ENCODE assay signal across 17 cellular contexts in the genomic region with DNA sequence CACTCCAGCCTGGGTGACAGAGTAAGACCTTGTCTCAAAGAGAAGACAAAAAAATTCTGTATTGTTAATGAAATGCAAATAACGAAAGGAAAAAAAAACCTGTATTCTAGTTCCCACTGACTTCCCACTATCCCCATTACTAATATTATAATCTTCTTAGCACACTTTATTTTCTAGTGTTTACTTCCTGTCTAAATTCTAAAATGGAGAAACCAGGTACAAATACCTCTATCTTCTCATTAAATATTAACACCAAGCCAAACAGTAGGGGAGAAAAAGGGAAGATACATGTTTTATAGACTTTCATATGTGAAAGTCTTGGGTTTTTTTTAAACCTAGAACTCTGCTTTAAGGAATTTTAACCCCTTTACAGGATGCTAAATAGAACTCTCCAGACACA. TPM values are rescaled to one million over a fixed set of nuclear protein-coding genes. Genes with fewer than 3 reads are reported as not detected.
DNase-seq lines count a peak whose midpoint lies in the region; ATAC-seq, FAIRE-seq and TF ChIP-seq lines count a peak whose summit lies in the region.
"Had no signal": no experiment of that assay in that cellular context is flagged by ENCODE, and none has a peak within 500 bp of the region (broad histone marks: within the 10 kb centered on the region; RNA-seq: fewer than 3 reads in every experiment).

No MANE protein-coding gene starts in this region.

- H3K4me2 ChIP-seq in PC-3 (ENCODE audit: low read length) (peak overlapping the region; percentile 88), hepatocyte (peak overlapping the region; percentile 27), trophoblast cell (ENCODE audit: low read length) (no peak overlapping the region)

- peaks cover 19% of the 10 kb centered on the region for H3K79me1 ChIP-seq in trophoblast cell (ENCODE audit: low read length)

- no peak overlapping the region for H2BK120ac ChIP-seq in trophoblast cell (ENCODE audit: insufficient read depth, low read length, poor library complexity)

- peaks cover 11% of the 10 kb centered on the region for H3F3A ChIP-seq in PC-3 (ENCODE audit: low read length, unreplicated experiment)

- peak overlapping the region; percentile 95 for H3K4ac ChIP-seq in trophoblast cell (ENCODE audit: low read depth, low read length)

- no peak overlapping the region for H3K14ac ChIP-seq in trophoblast cell (ENCODE audit: low read length)

- no peak for FAIRE-seq in RCC 7860 (lab: Jason Lieb, UNC)
- FAIRE-seq: G401.6 had no signal

- H2BK12ac ChIP-seq in trophoblast cell (ENCODE audit: low read length), result no peak overlapping the region

- 81% methylated on average over 1 of the region's 1 CpG for WGBS in hepatocyte (ENCODE audit: low lambda C conversion rate, missing lambda C conversion rate)
- no CpG with 5 or more reads among the region's 1 CpG for WGBS in trophoblast cell (ENCODE audit: extremely low coverage, insufficient coverage, insufficient read length)
- WGBS in prostate gland, result 93% methylated on average over 1 of the region's 1 CpG

- CTCF ChIA-PET in A673 (lab: Charles Lee) (no interaction called here), PC-3 (lab: Charles Lee) (no interaction called here)

- no peak overlapping the region for H3K23ac ChIP-seq in trophoblast cell (ENCODE audit: low read length)

- no peak overlapping the region for H2AK5ac ChIP-seq in trophoblast cell (ENCODE audit: low read length)

- H3K18ac ChIP-seq in trophoblast cell (ENCODE audit: low read length), result peak overlapping the region; percentile 58

- intact Hi-C loops in A673 (cut with micrococcal nuclease; ENCODE audit: unreplicated experiment) (no loop called here), PC-3 (cut with micrococcal nuclease) (loop anchor here (1.0 kb wide), 1 partner anchor 9 kb away; no protein-coding TSS in a partner anchor), prostate gland (cut with DNase I) (no loop called here)

- no peak overlapping the region for H4K12ac ChIP-seq in trophoblast cell (ENCODE audit: low read depth, low read length)

- H2AFZ ChIP-seq in PC-3 (ENCODE audit: low read length) (no peak overlapping the region), hepatocyte (no peak overlapping the region), trophoblast cell (ENCODE audit: insufficient read depth, low read length, poor library complexity) (no peak overlapping the region)

- H3K9me3 ChIP-seq in A673 (ENCODE audit: low read depth, low read length, poor library complexity, severe bottlenecking), result no peaks in the 10 kb centered on the region
- H3K9me3 ChIP-seq in PC-3 (ENCODE audit: low read length), result no peaks in the 10 kb centered on the region
- no peaks in the 10 kb centered on the region for H3K9me3 ChIP-seq in hepatocyte (ENCODE audit: low read depth)
- H3K9me3 ChIP-seq in trophoblast cell (ENCODE audit: insufficient read depth, low read depth, low read length), result no peaks in the 10 kb centered on the region
- no peaks in the 10 kb centered on the region for H3K9me3 ChIP-seq in prostate gland
- H3K9me3 ChIP-seq: MG63, SJCRH30 had no signal

- H3K9me2 ChIP-seq in PC-3 (replicated peaks; ENCODE audit: low read length) (no peaks in the 10 kb centered on the region), hepatocyte (replicated peaks; ENCODE audit: insufficient read depth) (no peaks in the 10 kb centered on the region)

- no peak for TF ChIP-seq POLR2A in prostate gland (IDR thresholded peaks at IDR 0.05)

- peak overlapping the region; percentile 49 for H2BK5ac ChIP-seq in trophoblast cell (ENCODE audit: low read depth, low read length, poor library complexity)

- peak overlapping the region; percentile 75 for H3K9ac ChIP-seq in PC-3 (ENCODE audit: low read length)
- H3K9ac ChIP-seq in trophoblast cell (ENCODE audit: low read length), result no peak overlapping the region

- H3K4me1 ChIP-seq in A673 (ENCODE audit: insufficient read depth, low read length, poor library complexity, severe bottlenecking) (peaks cover 43% of the 10 kb centered on the region), PC-3 (ENCODE audit: insufficient read depth, low read length) (peaks cover 73% of the 10 kb centered on the region), hepatocyte (ENCODE audit: insufficient read depth) (peaks cover 13% of the 10 kb centered on the region), trophoblast cell (ENCODE audit: control insufficient read depth in 1 of 2, insufficient read depth in 2 of 2, low read length in 2 of 2) (peaks cover 8 to 23% of the 10 kb centered on the region in 2 experiments), prostate gland (replicated peaks) (peaks cover 4% of the 10 kb centered on the region)

- TF ChIP-seq CTCF in A673 (conservative IDR thresholded peaks at IDR 0.05; ENCODE audit: low read depth, low read length), result no peak
- no peak for TF ChIP-seq CTCF in PC-3 (conservative IDR thresholded peaks at IDR 0.05; ENCODE audit: low read depth, low read length)
- TF ChIP-seq CTCF in hepatocyte (IDR thresholded peaks at IDR 0.05; ENCODE audit: poor library complexity), result no peak
- no peak for TF ChIP-seq CTCF in prostate gland (IDR thresholded peaks at IDR 0.05)

- no peaks in the 10 kb centered on the region for H4K20me1 ChIP-seq in PC-3 (ENCODE audit: low read length)
- H4K20me1 ChIP-seq in hepatocyte (ENCODE audit: insufficient read depth, poor library complexity, severe bottlenecking), result no peaks in the 10 kb centered on the region

- peaks cover 83% of the 10 kb centered on the region for H3K79me2 ChIP-seq in PC-3 (ENCODE audit: low read length)
- peaks cover 24% of the 10 kb centered on the region for H3K79me2 ChIP-seq in hepatocyte
- peaks cover 3% of the 10 kb centered on the region for H3K79me2 ChIP-seq in trophoblast cell (ENCODE audit: control insufficient read depth, insufficient read depth, low read length, poor library complexity)

- no peak overlapping the region for H4K91ac ChIP-seq in trophoblast cell (ENCODE audit: low read depth, low read length)

- no peaks in the 10 kb centered on the region for H3K36me3 ChIP-seq in A673 (ENCODE audit: insufficient read depth, low read length, poor library complexity, severe bottlenecking)
- H3K36me3 ChIP-seq in PC-3 (ENCODE audit: low read depth, low read length), result no peaks in the 10 kb centered on the region; the same call in 1 of the 2 replicates
- H3K36me3 ChIP-seq in hepatocyte (replicated peaks; ENCODE audit: insufficient read depth, low read depth), result no peaks in the 10 kb centered on the region
- peaks cover 3% of the 10 kb centered on the region in 2 experiments for H3K36me3 ChIP-seq in trophoblast cell (ENCODE audit: control insufficient read depth in 1 of 2, insufficient read depth in 2 of 2, low read length in 2 of 2)
- H3K36me3 ChIP-seq in prostate gland, result no peaks in the 10 kb centered on the region
- H3K36me3 ChIP-seq: MG63, SJCRH30 had no signal

- no peak overlapping the region for H3K4me3 ChIP-seq in A673 (ENCODE audit: low read depth, low read length, poor library complexity, severe bottlenecking)
- H3K4me3 ChIP-seq in PC-3 (ENCODE audit: low read length), result no peak overlapping the region
- no peak overlapping the region for H3K4me3 ChIP-seq in hepatocyte
- no peak overlapping the region for H3K4me3 ChIP-seq in trophoblast cell (ENCODE audit: low read depth, low read length)
- no peak overlapping the region for H3K4me3 ChIP-seq in prostate gland
- H3K4me3 ChIP-seq: MG63, SJCRH30 had no signal

- ATAC-seq in PC-3 (no peak), HG02588 (IDR thresholded peaks at IDR 0.05; ENCODE audit: unreplicated experiment) (no peak)
- no peak for ATAC-seq in activated CD4-positive, CD25-positive, alpha-beta regulatory T cell treated with anti-CD3 and anti-CD28 coated beads, Interleukin-2, amount 50 U/mL, for 24 hours

- POLR2A ChIA-PET in A673 (lab: Charles Lee; ENCODE audit: low non-redundant PET) (no interaction called here), PC-3 (lab: Charles Lee; ENCODE audit: unreplicated experiment) (no interaction called here)

- H3K27ac ChIP-seq in A673 (ENCODE audit: low read depth, low read length, poor library complexity, severe bottlenecking) (peak overlapping the region; percentile 4), PC-3 (ENCODE audit: low read length) (peak overlapping the region; percentile 98), hepatocyte (peak overlapping the region; percentile 22), trophoblast cell (ENCODE audit: low read depth, low read length) (peak overlapping the region; percentile 71), prostate gland (no peak overlapping the region)
- H3K27ac ChIP-seq: SJCRH30 had no signal

- DNase-seq in A673 (ENCODE audit: low spot score) (no peak), PC-3 (no peak), hepatocyte (ENCODE audit: low spot score) (no peak), trophoblast cell (no peak), prostate gland (ENCODE audit: low spot score) (no peak), RCC 7860 (ENCODE audit: low spot score) (no peak)
- DNase-seq: AML-193, KG1, MG63, NCI-H1105, NCI-H187, NCI-H446 treated with DMSO at 0.1 percent for 48 hours, NCI-H82, SJCRH30 had no signal

- H3K27me3 ChIP-seq in A673 (replicated peaks; ENCODE audit: insufficient read depth, low read depth, low read length, poor library complexity), result no peaks in the 10 kb centered on the region
- H3K27me3 ChIP-seq in PC-3 (ENCODE audit: low read length), result no peaks in the 10 kb centered on the region
- no peaks in the 10 kb centered on the region for H3K27me3 ChIP-seq in hepatocyte
- H3K27me3 ChIP-seq in trophoblast cell (ENCODE audit: insufficient read depth, low read length), result no peaks in the 10 kb centered on the region
- no peaks in the 10 kb centered on the region for H3K27me3 ChIP-seq in prostate gland (replicated peaks; ENCODE audit: insufficient read depth)
- H3K27me3 ChIP-seq: MG63, SJCRH30 had no signal

- BruUV-seq in A673 (replicated peaks; lab: Mats Ljungman, UMichigan) (no TSS peak), PC-3 (replicated peaks; lab: Mats Ljungman, UMichigan) (no TSS peak)

- H4K8ac ChIP-seq in trophoblast cell (ENCODE audit: low read depth, low read length), result no peak overlapping the region

RNA-seq across cellular contexts. Expression of gene PLXND1, which starts 55.3 kb away (rescaled TPM):
- total RNA-seq in A673 (2021) (31.5 and 32.1 TPM in 2 replicates), PC-3 (2014; rRNA removed) (19.2 and 21.8 TPM in 2 replicates), hepatocyte (22.0 and 45.3 TPM in 2 replicates), prostate gland (10 to 100 TPM; 19.7 to 83.6 TPM)
- 24.9 and 36.3 TPM in 2 replicates for polyA plus RNA-seq in hepatocyte
- polyA plus RNA-seq in trophoblast cell (2013), result 282 and 293 TPM in 2 replicates

Comparison
In these comparisons a context has a peak if more than half of its experiments do, and no peak if none do; other contexts are left out.
1. H3K27ac ChIP-seq: peak in A673 (single experiment), PC-3 (single experiment), hepatocyte (single experiment) and trophoblast cell (single experiment); none in prostate gland (0 of 2).